ENCODE assay signal across 8 cellular contexts in the genomic region with DNA sequence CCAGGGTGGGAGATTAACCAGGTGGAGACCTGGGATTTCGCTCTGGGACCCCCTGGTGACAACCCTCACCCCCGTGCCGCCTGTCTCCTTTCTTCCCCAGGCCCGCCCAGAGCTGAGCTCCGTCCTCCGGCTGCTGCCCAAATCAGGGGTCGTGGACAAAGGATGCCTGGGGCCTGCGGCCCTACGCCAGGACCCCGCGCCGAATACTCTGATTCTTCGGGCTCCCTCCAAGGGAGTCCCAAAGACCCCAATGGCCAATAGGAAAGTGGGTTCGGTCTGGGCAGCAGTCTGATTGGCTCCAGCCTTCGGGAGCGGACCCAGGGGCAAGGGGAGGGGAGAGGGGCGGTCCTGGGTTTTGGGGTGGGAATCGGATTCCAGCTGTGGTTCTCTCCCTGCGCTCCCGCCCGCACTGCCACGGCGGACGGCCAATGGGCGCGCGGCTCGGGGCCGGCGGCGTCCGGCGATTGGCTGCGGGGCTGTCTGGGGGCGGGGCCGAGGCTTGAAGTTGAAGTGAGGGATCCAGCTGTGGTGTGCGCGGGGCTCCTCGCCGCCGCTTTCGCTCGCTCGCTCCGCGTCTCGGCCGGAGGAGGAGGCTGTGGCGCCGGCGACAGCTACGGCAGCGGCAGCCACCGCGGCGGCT. TPM values are rescaled to one million over a fixed set of nuclear protein-coding genes. Genes with fewer than 3 reads are reported as not detected.
A peak's percentile ranks its signal among the peaks of the same experiment; 100 is the strongest.
DNase-seq lines count a peak whose midpoint lies in the region; ATAC-seq and TF ChIP-seq lines count a peak whose summit lies in the region.

A gene (plus strand): TSS at position 531 of the 640 bp plus-strand sequence. CDS start 745 bp downstream, outside the sequence.

- peaks cover 23% of the 10 kb centered on the region for H3K27me3 ChIP-seq in mammary epithelial cell (ENCODE audit: insufficient read depth, low read length)

- no peaks in the 10 kb centered on the region for H4K20me1 ChIP-seq in mammary epithelial cell (ENCODE audit: insufficient read depth, low read length)

- H3K9me3 ChIP-seq in mammary epithelial cell (replicated peaks; ENCODE audit: insufficient read depth, low read length) = no peaks in the 10 kb centered on the region

- no TSS peak for BruUV-seq in mammary epithelial cell (replicated peaks; lab: Mats Ljungman, UMichigan)

- H3K79me2 ChIP-seq in mammary epithelial cell (ENCODE audit: insufficient read depth, low read length) = no peaks in the 10 kb centered on the region

- ATAC-seq in GM18511 (IDR thresholded peaks at IDR 0.05; ENCODE audit: unreplicated experiment) (peak; percentile 93), HG03025 (IDR thresholded peaks at IDR 0.05; ENCODE audit: low FRiP score, unreplicated experiment) (peak; percentile 84)

- CTCF ChIA-PET in mammary epithelial cell (lab: Charles Lee; ENCODE audit: low non-redundant PET) = interaction anchor here (0.6 kb wide), 1 partner anchor 167 kb away, joined by 7 read pairs; no protein-coding TSS in a partner anchor

- intact Hi-C loops in mammary epithelial cell (cut with micrococcal nuclease) = loop anchor here (2.0 kb wide), 1 partner anchor 24 kb away; no protein-coding TSS in a partner anchor

- peak within 1 kb of the TSS; percentile 78 for H2AFZ ChIP-seq in mammary epithelial cell (ENCODE audit: low read depth, low read length)

- peak; percentile 59 for DNase-seq in NCI-H2107 (lab: John Stamatoyannopoulos, UW)
- peak; percentile 90 for DNase-seq in mammary epithelial cell
- DNase-seq in iris pigment epithelial cell (ENCODE audit: low read depth) = peak; percentile 68
- peak; percentile 74 to 90 for DNase-seq in stimulated activated CD4-positive, alpha-beta T cell treated with anti-CD3 and anti-CD28 coated beads, Interleukin-12 subunit alpha, Interleukin-12 subunit beta, amount 100 ng/mL, for 24 hours (ENCODE audit: low read depth in 2 of 2)

- peak within 1 kb of the TSS; percentile 94 for H3K4me2 ChIP-seq in mammary epithelial cell (ENCODE audit: insufficient read depth, low read depth, low read length)

- H3K27ac ChIP-seq in 22Rv1 = 0 out of 2 replicates have a peak within 1 kb of the TSS, but pooled peaks have one; percentile 23
- no peak within 1 kb of the TSS for H3K27ac ChIP-seq in mammary epithelial cell (ENCODE audit: insufficient read depth, low read depth, low read length)

- no peaks in the 10 kb centered on the region for H3K36me3 ChIP-seq in mammary epithelial cell (ENCODE audit: insufficient read depth, low read length)

- peaks cover 18% of the 10 kb centered on the region for H3K4me1 ChIP-seq in mammary epithelial cell (ENCODE audit: insufficient read depth, low read length)

- H3K9ac ChIP-seq in mammary epithelial cell (ENCODE audit: insufficient read depth, low read length) = no peak within 1 kb of the TSS

- WGBS in mammary epithelial cell (ENCODE audit: low coverage, missing lambda C conversion rate) = 0% methylated on average over 4 of the region's 56 CpGs

- in situ Hi-C loops in mammary epithelial cell (cut with MboI; ENCODE audit: low sequenced_read_pairs in 2 of 2) = no loop called here

- TF ChIP-seq CTCF in 22Rv1 (IDR thresholded peaks at IDR 0.05) = no peak
- no peak for TF ChIP-seq CTCF in WI38 (IDR thresholded peaks at IDR 0.05; ENCODE audit: low read depth, low read length)
- TF ChIP-seq CTCF in mammary epithelial cell (conservative IDR thresholded peaks at IDR 0.05 in 1 of 2, IDR thresholded peaks at IDR 0.05 in 1 of 2; ENCODE audit: extremely low read depth in 1 of 2, insufficient read depth in 1 of 2, low read depth in 1 of 2, low read length in 2 of 2) = no peak

- H3K4me3 ChIP-seq in WI38 (ENCODE audit: low read depth, low read length) (peak within 1 kb of the TSS; percentile 54), mammary epithelial cell (replicated peaks in 1 of 3; ENCODE audit: insufficient read depth in 1 of 3, low read depth in 2 of 3, low read length in 3 of 3) (peak within 1 kb of the TSS; percentile 35 to 45 (median 42))

- dilution Hi-C loops in mammary epithelial cell (cut with HindIII; ENCODE audit: low sequenced_read_pairs) = no loop called here

RNA-seq across cellular contexts. Expression of the gene that starts here (rescaled TPM):
- under 1 TPM in 1 of 2 donors, not detected in 1; 0.09 TPM for total RNA-seq in mammary epithelial cell
- polyA plus RNA-seq in mammary epithelial cell = 0.03 TPM
- polyA minus RNA-seq in mammary epithelial cell = not detected

Comparison
In these comparisons a context has a peak if more than half of its experiments do, and no peak if none do; other contexts are left out.
1. Peak in DNase-seq, H3K4me3 ChIP-seq and H3K4me2 ChIP-seq in mammary epithelial cell; RNA of the gene not detected or under 1 TPM.